Comparison of ENCODE assay signal across 19 cellular contexts in the genomic region with DNA sequence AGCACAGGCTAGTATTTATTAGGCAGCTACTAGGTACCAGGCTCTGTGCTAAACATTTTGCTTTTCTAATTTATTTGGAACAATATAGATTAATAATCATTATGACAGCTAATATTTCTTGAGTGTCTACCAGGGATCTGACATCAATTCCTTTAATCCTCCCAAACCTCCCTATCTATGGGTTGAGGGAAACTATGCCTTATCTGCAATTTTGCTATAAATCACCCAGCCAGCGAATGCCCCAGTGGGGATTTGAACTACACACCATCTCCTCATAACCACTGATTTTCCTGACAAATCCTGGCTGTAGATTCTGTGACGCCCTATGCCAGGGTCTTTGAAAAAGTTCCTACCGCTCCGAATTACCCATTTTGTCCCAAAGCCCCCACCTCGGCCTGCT. TPM values are rescaled to one million over a fixed set of nuclear protein-coding genes. Genes with fewer than 3 reads are reported as not detected.
DNase-seq lines count a peak whose midpoint lies in the region; ATAC-seq and TF ChIP-seq lines count a peak whose summit lies in the region.
"Had no signal": no experiment of that assay in that cellular context is flagged by ENCODE, and none has a peak within 500 bp of the region (broad histone marks: within the 10 kb centered on the region; RNA-seq: fewer than 3 reads in every experiment).

No MANE protein-coding gene starts in this region.

- H3K4me3 Mint-ChIP-seq in neural progenitor cell = no peak overlapping the region
- no peak overlapping the region for H3K4me3 Mint-ChIP-seq in activated CD4-positive, alpha-beta T cell treated with anti-CD3 and anti-CD28 coated beads, Interleukin-2, amount 10 ng/mL, durations not matched to agents 24 days and 14 days
- H3K4me3 Mint-ChIP-seq: dendritic cell treated with granulocyte-macrophage colony-stimulating factor and Interleukin-4, amounts not matched to agents 40 ng/mL and 50 ng/mL, for 4 days; naive thymus-derived CD4-positive, alpha-beta T cell had no signal

- peak overlapping the region; percentile 83 for H3K27ac Mint-ChIP-seq in neural progenitor cell
- no peak overlapping the region for H3K27ac Mint-ChIP-seq in activated CD4-positive, alpha-beta T cell treated with anti-CD3 and anti-CD28 coated beads, Interleukin-2, amount 10 ng/mL, durations not matched to agents 24 days and 14 days
- H3K27ac Mint-ChIP-seq: naive thymus-derived CD4-positive, alpha-beta T cell had no signal

- H3K4me3 ChIP-seq in body of pancreas = no peak overlapping the region
- H3K4me3 ChIP-seq in neural progenitor cell = no peak overlapping the region
- peak overlapping the region; percentile 3 to 26 for H3K4me3 ChIP-seq in tibial artery
- H3K4me3 ChIP-seq: adrenal gland, testis had no signal

- no peaks in the 10 kb centered on the region for H4K20me1 ChIP-seq in neural progenitor cell (ENCODE audit: low read depth)

- WGBS in body of pancreas, 2 donors = 93 to 96% methylated on average over 5 of the region's 5 CpGs

- no peak overlapping the region for H3K9ac ChIP-seq in neural progenitor cell

- H3K27me3 Mint-ChIP-seq in neural progenitor cell (ENCODE audit: insufficient read depth, low read depth) = peaks cover 20% of the 10 kb centered on the region
- no peaks in the 10 kb centered on the region for H3K27me3 Mint-ChIP-seq in activated CD4-positive, alpha-beta T cell treated with anti-CD3 and anti-CD28 coated beads, Interleukin-2, amount 10 ng/mL, durations not matched to agents 24 days and 14 days

- no peaks in the 10 kb centered on the region for H3K79me2 ChIP-seq in neural progenitor cell (ENCODE audit: low read depth)

- no peak for TF ChIP-seq POLR2A in body of pancreas (IDR thresholded peaks at IDR 0.05)

- H3K4me1 ChIP-seq in body of pancreas (peaks cover 29% of the 10 kb centered on the region), neural progenitor cell (peaks cover 23% of the 10 kb centered on the region), tibial artery (peaks cover 0 to 58% (median 41%) of the 10 kb centered on the region in 4 donors)
- H3K4me1 ChIP-seq: adrenal gland had no signal

- DNase-seq in body of pancreas = no peak
- no peak for DNase-seq in epithelial cell of prostate (ENCODE audit: low read depth, low spot score)
- DNase-seq in neural progenitor cell (ENCODE audit: low spot score) = no peak
- DNase-seq in tibial artery = no peak
- DNase-seq in islet precursor cell = no peak
- no peak for DNase-seq in activated CD4-positive, alpha-beta T cell treated with anti-CD3 and anti-CD28 coated beads, Interleukin-2, amount 10 ng/mL, durations not matched to agents 24 days and 14 days
- DNase-seq: activated CD4-positive, CD25-positive, alpha-beta regulatory T cell; BE2C; GF-D8; HCEC 1CT; MM.1S; naive thymus-derived CD4-positive, alpha-beta T cell; NCI-H1930; SHP77; stimulated activated CD4-positive, alpha-beta T cell treated with anti-CD3 and anti-CD28 coated beads, Interleukin-2, amount 100 ng/mL, for 24 hours had no signal

- H2AFZ ChIP-seq in neural progenitor cell (replicated peaks) = no peak overlapping the region

- H3K27me3 ChIP-seq in body of pancreas (no peaks in the 10 kb centered on the region), neural progenitor cell (no peaks in the 10 kb centered on the region), tibial artery (no peaks in the 10 kb centered on the region)
- H3K27me3 ChIP-seq: adrenal gland, BE2C, testis had no signal

- H3F3A ChIP-seq in neural progenitor cell (ENCODE audit: low read depth) = peaks cover 4% of the 10 kb centered on the region

- no peak overlapping the region for H3K4me2 ChIP-seq in neural progenitor cell

- intact Hi-C loops in body of pancreas (cut with DNase I) (no loop called here), tibial artery (cut with DNase I; ENCODE audit: low total_unique reads) (loop anchor here (5.0 kb wide), 1 partner anchor 39 kb away; no protein-coding TSS in a partner anchor)
- intact Hi-C loops in activated CD4-positive, alpha-beta T cell treated with anti-CD3 and anti-CD28 coated beads, Interleukin-2, amount 10 ng/mL, durations not matched to agents 24 days and 14 days (cut with micrococcal nuclease) = no loop called here

- no peaks in the 10 kb centered on the region for H3K9me3 Mint-ChIP-seq in neural progenitor cell
- no peaks in the 10 kb centered on the region for H3K9me3 Mint-ChIP-seq in activated CD4-positive, alpha-beta T cell treated with anti-CD3 and anti-CD28 coated beads, Interleukin-2, amount 10 ng/mL, durations not matched to agents 24 days and 14 days
- H3K9me3 Mint-ChIP-seq: dendritic cell treated with granulocyte-macrophage colony-stimulating factor and Interleukin-4, amounts not matched to agents 40 ng/mL and 50 ng/mL, for 4 days; naive thymus-derived CD4-positive, alpha-beta T cell had no signal

- H3K4me1 Mint-ChIP-seq in neural progenitor cell = peaks cover 40% of the 10 kb centered on the region
- H3K4me1 Mint-ChIP-seq in activated CD4-positive, alpha-beta T cell treated with anti-CD3 and anti-CD28 coated beads, Interleukin-2, amount 10 ng/mL, durations not matched to agents 24 days and 14 days = peaks cover 12% of the 10 kb centered on the region

- H3K36me3 ChIP-seq in body of pancreas (replicated peaks in 1 of 2; ENCODE audit: insufficient read depth in 1 of 2, low read depth in 2 of 2) (no peaks in the 10 kb centered on the region), neural progenitor cell (no peaks in the 10 kb centered on the region), tibial artery (no peaks in the 10 kb centered on the region)
- H3K36me3 ChIP-seq: adrenal gland, BE2C had no signal

- TF ChIP-seq CTCF in body of pancreas (IDR thresholded peaks at IDR 0.05) (no peak), neural progenitor cell (IDR thresholded peaks at IDR 0.05) (no peak), tibial artery (IDR thresholded peaks at IDR 0.05) (no peak)

- ATAC-seq in body of pancreas (no peak), GM19351 (IDR thresholded peaks at IDR 0.05; ENCODE audit: unreplicated experiment) (no peak)
- ATAC-seq: naive thymus-derived CD4-positive, alpha-beta T cell had no signal

- H3K9me3 ChIP-seq in body of pancreas (no peaks in the 10 kb centered on the region), neural progenitor cell (ENCODE audit: low read depth) (no peaks in the 10 kb centered on the region), tibial artery (no peaks in the 10 kb centered on the region)
- H3K9me3 ChIP-seq: adrenal gland, BE2C, testis had no signal

- H3K27ac ChIP-seq in body of pancreas (peak overlapping the region; percentile 48 to 82 (median 78)), epithelial cell of prostate (peak overlapping the region; percentile 96), neural progenitor cell (peak overlapping the region; percentile 37), tibial artery (peak overlapping the region; percentile 91 to 93)

- H3K36me3 Mint-ChIP-seq in neural progenitor cell = no peaks in the 10 kb centered on the region
- H3K36me3 Mint-ChIP-seq in activated CD4-positive, alpha-beta T cell treated with anti-CD3 and anti-CD28 coated beads, Interleukin-2, amount 10 ng/mL, durations not matched to agents 24 days and 14 days (ENCODE audit: low read depth) = no peaks in the 10 kb centered on the region
- H3K36me3 Mint-ChIP-seq: naive thymus-derived CD4-positive, alpha-beta T cell had no signal

RNA-seq across cellular contexts. Expression of a gene that starts 21.4 kb away (rescaled TPM):
- total RNA-seq in body of pancreas (10 to 100 TPM; 34.5 to 40.2 TPM), neural progenitor cell (ENCODE audit: low replicate concordance) (12.6 and 50.0 TPM in 2 replicates)
- 3.0 and 3.1 TPM in 2 replicates for total RNA-seq in activated CD4-positive, alpha-beta T cell treated with anti-CD3 and anti-CD28 coated beads, Interleukin-2, amount 10 ng/mL, durations not matched to agents 24 days and 14 days

Comparison
In these comparisons a context has a peak if more than half of its experiments do, and no peak if none do; other contexts are left out.
1. H3K27ac ChIP-seq: peak in every context shown above with its lines; median percentile 96 in epithelial cell of prostate; 92 in tibial artery; 78 in body of pancreas; 37 in neural progenitor cell.
2. H3K4me3 ChIP-seq: peak in tibial artery (2 of 2); none in body of pancreas (0 of 2) and neural progenitor cell (single experiment).